Comparison of ENCODE assay signal across 16 cellular contexts in genomic region chr2:134080759-134081158, GRCh38.
"Had no signal": no experiment of that assay in that cellular context is flagged by ENCODE, and none has a peak within 500 bp of the region (broad histone marks: within the 10 kb centered on the region; RNA-seq: fewer than 3 reads in every experiment).

No MANE protein-coding gene starts in this region.

- H3K27me3 ChIP-seq: adrenal gland, sigmoid colon, thyroid gland had no signal

- DNase-seq: activated CD4-positive, alpha-beta memory T cell treated with anti-CD3 and anti-CD28 coated beads, Interleukin-2, amount 10 ng/mL, durations not matched to agents 7 days and 5 days; activated CD4-positive, alpha-beta T cell treated with anti-CD3 and anti-CD28 coated beads for 4 hours; activated effector memory CD4-positive, alpha-beta T cell treated with Interleukin-2 at 50 U/mL for 16 hours; activated naive CD4-positive, alpha-beta T cell treated with anti-CD3 and anti-CD28 coated beads, Interleukin-2, amount 50 U/mL, for 16 hours; activated T-cell treated with anti-CD3 and anti-CD28 coated beads, Interleukin-2, amount 50 U/mL, for 4 hours; adrenal gland; effector memory CD4-positive, alpha-beta T cell; lower lobe of right lung; sigmoid colon; stimulated activated CD4-positive, alpha-beta T cell treated with anti-CD3 and anti-CD28 coated beads, Interleukin-1b, Interleukin-23, amount 100 ng/mL, for 48 hours; thyroid gland had no signal

- H3K4me3 ChIP-seq: adrenal gland, lower lobe of right lung, sigmoid colon, thyroid gland had no signal

- H3K27ac Mint-ChIP-seq: activated CD4-positive, alpha-beta memory T cell treated with anti-CD3 and anti-CD28 coated beads, Interleukin-2, amount 10 ng/mL, durations not matched to agents 7 days and 5 days; dendritic cell treated with granulocyte-macrophage colony-stimulating factor and Interleukin-4, amounts not matched to agents 40 ng/mL and 50 ng/mL, for 4 days; T-helper 1 cell treated with Interleukin-12 subunit alpha and Interleukin-12 subunit beta and Interleukin-4 antibody, amounts not matched to agents 30 μg/mL and 1 μg/mL, for 36 hours had no signal

- H3K4me1 Mint-ChIP-seq: activated CD4-positive, alpha-beta memory T cell treated with anti-CD3 and anti-CD28 coated beads, Interleukin-2, amount 10 ng/mL, durations not matched to agents 7 days and 5 days; central memory CD8-positive, alpha-beta T cell had no signal

- H3K36me3 ChIP-seq: adrenal gland, lower lobe of right lung, sigmoid colon, thyroid gland had no signal

- ATAC-seq: activated T-cell treated with anti-CD3 and anti-CD28 coated beads, Interleukin-2, amount 50 U/mL, for 4 hours; lower lobe of right lung had no signal

- H3K4me3 Mint-ChIP-seq: activated CD4-positive, alpha-beta memory T cell treated with anti-CD3 and anti-CD28 coated beads, Interleukin-2, amount 10 ng/mL, durations not matched to agents 7 days and 5 days; activated T-cell treated with anti-CD3 and anti-CD28 coated beads, Interleukin-2, amount 50 U/mL, for 4 hours; central memory CD8-positive, alpha-beta T cell; dendritic cell treated with granulocyte-macrophage colony-stimulating factor and Interleukin-4, amounts not matched to agents 40 ng/mL and 50 ng/mL, for 4 days; T-helper 1 cell treated with Interleukin-12 subunit alpha and Interleukin-12 subunit beta and Interleukin-4 antibody, amounts not matched to agents 30 μg/mL and 1 μg/mL, for 36 hours had no signal

- FAIRE-seq: frontal cortex, urothelium cell line had no signal

- H3K27ac ChIP-seq: adrenal gland, lower lobe of right lung, sigmoid colon, thyroid gland had no signal

- H3K9me3 ChIP-seq: adrenal gland, lower lobe of right lung, sigmoid colon, thyroid gland had no signal

- H3K9me3 Mint-ChIP-seq: activated CD4-positive, alpha-beta memory T cell treated with anti-CD3 and anti-CD28 coated beads, Interleukin-2, amount 10 ng/mL, durations not matched to agents 7 days and 5 days; activated T-cell treated with anti-CD3 and anti-CD28 coated beads, Interleukin-2, amount 50 U/mL, for 4 hours; central memory CD8-positive, alpha-beta T cell; T-helper 1 cell treated with Interleukin-12 subunit alpha and Interleukin-12 subunit beta and Interleukin-4 antibody, amounts not matched to agents 30 μg/mL and 1 μg/mL, for 36 hours had no signal

- H3K4me1 ChIP-seq: thyroid gland had no signal
